ENCODE assay signal across 11 cellular contexts in the genomic region with DNA sequence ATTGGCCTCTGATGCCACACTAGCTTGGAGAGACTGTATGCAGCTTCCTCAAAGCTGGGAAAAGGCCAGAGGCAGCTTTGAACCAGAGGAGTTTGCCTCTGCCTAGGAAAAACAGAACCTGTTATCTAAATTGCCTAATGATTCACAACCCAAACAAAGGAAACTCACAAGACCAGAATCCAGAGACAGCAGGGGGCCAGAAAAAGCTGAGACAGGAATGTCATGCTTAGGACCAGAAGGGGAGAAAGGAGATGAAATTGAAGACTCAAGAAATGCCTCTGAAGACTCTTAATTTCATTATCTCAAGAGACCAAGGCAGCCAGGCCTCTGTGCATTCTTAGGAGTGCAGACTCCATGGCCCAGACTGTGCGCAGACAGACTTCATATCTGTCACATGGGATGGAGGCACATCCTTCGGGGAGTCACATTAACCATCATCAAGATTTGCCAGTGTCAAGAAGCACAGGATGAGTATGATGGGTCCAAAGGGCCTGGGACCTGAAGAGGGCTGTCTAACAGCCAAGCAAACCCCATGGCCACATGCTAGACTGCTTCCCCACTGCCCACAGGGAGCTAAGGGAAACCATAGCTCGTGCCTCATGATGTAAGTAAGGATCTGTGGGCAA. TPM values are rescaled to one million over a fixed set of nuclear protein-coding genes. Genes with fewer than 3 reads are reported as not detected.
DNase-seq lines count a peak whose midpoint lies in the region; ATAC-seq and TF ChIP-seq lines count a peak whose summit lies in the region.
"Had no signal": no experiment of that assay in that cellular context is flagged by ENCODE, and none has a peak within 500 bp of the region (broad histone marks: within the 10 kb centered on the region; RNA-seq: fewer than 3 reads in every experiment).

No MANE protein-coding gene starts in this region.

- no peaks in the 10 kb centered on the region for H3K9me3 Mint-ChIP-seq in Calu3 (ENCODE audit: low read depth, unreplicated experiment)
- H3K9me3 Mint-ChIP-seq in activated T-cell treated with anti-CD3 and anti-CD28 coated beads, Interleukin-2, amount 50 U/mL, for 72 hours, result no peaks in the 10 kb centered on the region

- peak; percentile 58 for ATAC-seq in mucosa of descending colon
- ATAC-seq in left lobe of liver, result no peak
- no peak for ATAC-seq in activated T-cell treated with anti-CD3 and anti-CD28 coated beads, Interleukin-2, amount 50 U/mL, for 72 hours (replicated peaks in 1 of 2)

- peaks cover 19% of the 10 kb centered on the region for H3K4me1 Mint-ChIP-seq in Calu3 (ENCODE audit: low read depth, unreplicated experiment)
- H3K4me1 Mint-ChIP-seq in activated T-cell treated with anti-CD3 and anti-CD28 coated beads, Interleukin-2, amount 50 U/mL, for 72 hours (ENCODE audit: low read depth), result no peaks in the 10 kb centered on the region

- H3K4me3 ChIP-seq in mucosa of descending colon, result no peak overlapping the region

- no peak for TF ChIP-seq CTCF in Calu3 (IDR thresholded peaks at IDR 0.05; ENCODE audit: unreplicated experiment)
- TF ChIP-seq CTCF in mucosa of descending colon (IDR thresholded peaks at IDR 0.05), result no peak

- H3K36me3 ChIP-seq in mucosa of descending colon (ENCODE audit: low read depth), result no peaks in the 10 kb centered on the region

- CTCF ChIA-PET in Calu3 (lab: Charles Lee), result interaction anchor here (0.5 to 1.1 kb wide), 3 partner anchors 28 to 310 kb away, joined by 3 to 5 read pairs (median 3); no protein-coding TSS in a partner anchor

- no peaks in the 10 kb centered on the region for H3K36me3 Mint-ChIP-seq in Calu3 (ENCODE audit: insufficient read depth, unreplicated experiment)
- H3K36me3 Mint-ChIP-seq in activated T-cell treated with anti-CD3 and anti-CD28 coated beads, Interleukin-2, amount 50 U/mL, for 72 hours (ENCODE audit: insufficient read depth in 2 of 2), result no peaks in the 10 kb centered on the region

- H3K27ac Mint-ChIP-seq in Calu3 (ENCODE audit: unreplicated experiment), result peak overlapping the region; percentile 38
- no peak overlapping the region for H3K27ac Mint-ChIP-seq in activated T-cell treated with anti-CD3 and anti-CD28 coated beads, Interleukin-2, amount 50 U/mL, for 72 hours

- DNase-seq in Calu3 (peak; percentile 44), NCI-H146 treated with DMSO at 0.1 percent for 48 hours (lab: John Stamatoyannopoulos, UW; ENCODE audit: unreplicated experiment) (peak; percentile 43), dermis blood vessel endothelial cell (peak; percentile 20), mucosa of descending colon (no peak), SKM-1 (lab: John Stamatoyannopoulos, UW; ENCODE audit: unreplicated experiment) (no peak), left lobe of liver (ENCODE audit: low spot score) (no peak)
- no peak for DNase-seq in stimulated activated CD4-positive, alpha-beta T cell treated with anti-CD3 and anti-CD28 coated beads, Interleukin-15, amount 100 ng/mL, for 24 hours
- DNase-seq in activated T-cell treated with anti-CD3 and anti-CD28 coated beads, Interleukin-2, amount 50 U/mL, for 72 hours, result no peak
- DNase-seq: RPMI8226; stimulated activated CD4-positive, alpha-beta T cell treated with anti-CD3 and anti-CD28 coated beads, Interleukin-12 subunit alpha, Interleukin-12 subunit beta, amount 100 ng/mL, for 4 hours; stimulated activated naive CD4-positive, alpha-beta T cell had no signal

- intact Hi-C loops in Calu3 (cut with micrococcal nuclease; ENCODE audit: unreplicated experiment), result loop anchor here (5.0 kb wide), 1 partner anchor 40 kb away; no protein-coding TSS in a partner anchor
- intact Hi-C loops in mucosa of descending colon (cut with DNase I, micrococcal nuclease), result no loop called here

- H3K9me3 ChIP-seq in mucosa of descending colon, result no peaks in the 10 kb centered on the region

- peaks cover 3% of the 10 kb centered on the region for H3K4me1 ChIP-seq in mucosa of descending colon (ENCODE audit: low read depth)

- no peak overlapping the region for H3K4me3 Mint-ChIP-seq in Calu3 (ENCODE audit: low read depth, unreplicated experiment)
- no peak overlapping the region for H3K4me3 Mint-ChIP-seq in activated T-cell treated with anti-CD3 and anti-CD28 coated beads, Interleukin-2, amount 50 U/mL, for 72 hours

- H3K27me3 Mint-ChIP-seq in Calu3 (ENCODE audit: unreplicated experiment), result no peaks in the 10 kb centered on the region
- no peaks in the 10 kb centered on the region for H3K27me3 Mint-ChIP-seq in activated T-cell treated with anti-CD3 and anti-CD28 coated beads, Interleukin-2, amount 50 U/mL, for 72 hours (ENCODE audit: low read depth)

- no TSS peak for BruUV-seq in Calu3 (replicated peaks; lab: Mats Ljungman, UMichigan)

RNA-seq across cellular contexts. Expression of gene ARSB, which starts 57.3 kb away (rescaled TPM):
- total RNA-seq in Calu3 (2022) (14.1 and 21.4 TPM in 2 replicates), dermis blood vessel endothelial cell (15.7 and 17.9 TPM in 2 replicates), mucosa of descending colon (10 to 100 TPM in 2 of 3 donors, 1 to 10 TPM in 1; 8.1 to 14.4 (median 14.1) TPM), left lobe of liver (10.3 TPM)
- total RNA-seq in activated T-cell treated with anti-CD3 and anti-CD28 coated beads, Interleukin-2, amount 50 U/mL, for 72 hours, result 10 to 100 TPM; 12.4 to 15.3 TPM

Comparison
In these comparisons a context has a peak if more than half of its experiments do, and no peak if none do; other contexts are left out.
1. DNase-seq: peak in Calu3 (single experiment), NCI-H146 treated with DMSO at 0.1 percent for 48 hours (single experiment) and dermis blood vessel endothelial cell (single experiment); none in mucosa of descending colon (0 of 3), SKM-1 (single experiment), stimulated activated CD4-positive, alpha-beta T cell treated with anti-CD3 and anti-CD28 coated beads, Interleukin-15, amount 100 ng/mL, for 24 hours (single experiment), left lobe of liver (single experiment) and activated T-cell treated with anti-CD3 and anti-CD28 coated beads, Interleukin-2, amount 50 U/mL, for 72 hours (0 of 2).